ENCODE assay signal across 8 cellular contexts in the genomic region with DNA sequence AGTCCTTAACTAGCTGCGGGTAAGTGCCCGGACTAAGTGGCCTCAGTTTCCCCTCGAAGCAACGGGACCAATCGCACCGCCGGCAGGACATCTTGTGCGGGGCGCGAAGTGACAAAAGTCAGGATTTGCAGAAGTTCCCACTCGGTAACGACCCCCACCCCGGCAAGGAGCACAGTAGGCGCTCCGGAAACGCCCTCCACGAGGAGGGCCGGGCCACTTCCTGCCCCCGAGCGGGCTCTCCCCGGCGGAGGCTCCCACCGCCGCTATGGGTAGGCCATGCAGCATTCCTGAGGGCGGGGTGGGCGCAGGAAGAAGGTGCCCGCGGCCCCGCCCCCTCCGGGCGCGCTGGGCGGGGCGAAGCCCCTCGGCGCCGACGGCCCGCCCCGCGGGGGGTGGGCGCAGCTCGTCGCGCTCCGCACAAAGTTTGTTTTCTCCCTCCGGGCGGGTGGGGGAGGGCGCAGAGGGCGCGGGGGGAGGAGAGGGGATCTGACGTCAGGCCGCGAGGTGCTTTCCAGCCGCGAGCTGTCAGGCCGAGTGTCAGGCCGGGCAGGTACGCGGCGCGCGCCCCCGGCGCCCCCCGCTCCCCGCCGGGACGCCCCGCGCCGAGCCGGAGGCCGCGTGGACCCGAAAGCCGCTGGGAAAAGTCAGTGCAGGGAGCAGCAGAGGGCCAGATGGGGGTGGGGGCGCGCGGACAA. TPM values are rescaled to one million over a fixed set of nuclear protein-coding genes. Genes with fewer than 3 reads are reported as not detected.
DNase-seq lines count a peak whose midpoint lies in the region; ATAC-seq and TF ChIP-seq lines count a peak whose summit lies in the region.

TSS of gene TGIF2 (plus strand) at position 495 of the 695 bp plus-strand sequence. CDS start 5,178 bp downstream, outside the sequence.

- H3K27me3 Mint-ChIP-seq in activated CD4-positive, alpha-beta T cell treated with anti-CD3 and anti-CD28 coated beads for 36 hours: no peaks in the 10 kb centered on the region
- no peaks in the 10 kb centered on the region for H3K27me3 Mint-ChIP-seq in chondrocyte (ENCODE audit: low read depth)

- POLR2A ChIA-PET in activated CD4-positive, alpha-beta T cell treated with anti-CD3 and anti-CD28 coated beads for 36 hours (lab: Charles Lee): interaction anchor here (0.6 to 3.5 kb wide), 4 partner anchors 22 to 71 kb away, joined by 3 to 14 read pairs (median 6); partner anchors contain the start of gene RAB5IF

- DNase-seq in NCI-H2081 (lab: John Stamatoyannopoulos, UW) (peak; percentile 30 to 39), NCI-H2081 treated with DMSO at 0.1 percent for 48 hours (lab: John Stamatoyannopoulos, UW) (no peak), NCI-H446 treated with DMSO at 0.1 percent for 48 hours (lab: John Stamatoyannopoulos, UW) (peak; percentile 26), chondrocyte (ENCODE audit: low spot score) (peak; percentile 92)
- DNase-seq in activated CD4-positive, alpha-beta T cell treated with anti-CD3 and anti-CD28 coated beads for 36 hours: peak; percentile 95
- DNase-seq in stimulated activated CD4-positive, alpha-beta T cell treated with anti-CD3 and anti-CD28 coated beads, Interleukin-2, amount 100 ng/mL, for 24 hours: peak; percentile 86

- intact Hi-C loops in activated CD4-positive, alpha-beta T cell treated with anti-CD3 and anti-CD28 coated beads for 36 hours (cut with DNase I, micrococcal nuclease): loop anchor here (1.0 to 10.0 kb wide), 18 partner anchors 16 to 1118 kb away; partner anchors contain the start of genes RAB5IF (in 2 of the 2), CEP250 (in 1 of the 2), DSN1 (in 1 of the 2) and NDRG3 (in 1 of the 2)

- peaks cover 35% of the 10 kb centered on the region for H3K4me1 Mint-ChIP-seq in activated CD4-positive, alpha-beta T cell treated with anti-CD3 and anti-CD28 coated beads for 36 hours
- H3K4me1 Mint-ChIP-seq in chondrocyte (ENCODE audit: low read depth): peaks cover 32% of the 10 kb centered on the region

- ATAC-seq in HG02870 (IDR thresholded peaks at IDR 0.05; ENCODE audit: unreplicated experiment): peak; percentile 45
- ATAC-seq in activated CD4-positive, alpha-beta T cell treated with anti-CD3 and anti-CD28 coated beads for 36 hours: peak; percentile 75

- no peaks in the 10 kb centered on the region for H3K27me3 ChIP-seq in layer of hippocampus (ENCODE audit: control insufficient read depth, insufficient read depth, low read length)

- TF ChIP-seq CTCF in chondrocyte (IDR thresholded peaks at IDR 0.05): no peak

- H3K9me3 Mint-ChIP-seq in activated CD4-positive, alpha-beta T cell treated with anti-CD3 and anti-CD28 coated beads for 36 hours (ENCODE audit: low read depth): no peaks in the 10 kb centered on the region
- H3K9me3 Mint-ChIP-seq in chondrocyte (ENCODE audit: low read depth): no peaks in the 10 kb centered on the region

- CTCF ChIA-PET in activated CD4-positive, alpha-beta T cell treated with anti-CD3 and anti-CD28 coated beads for 36 hours (lab: Charles Lee): interaction anchor here (1.2 to 4.5 kb wide), 3 partner anchors 22 to 181 kb away, joined by 3 to 34 read pairs (median 10); partner anchors contain the start of gene RAB5IF

- peak within 1 kb of the TSS; percentile 85 for H3K27ac ChIP-seq in layer of hippocampus (ENCODE audit: low read depth, low read length)

- peak within 1 kb of the TSS; percentile 88 for H3K4me3 Mint-ChIP-seq in activated CD4-positive, alpha-beta T cell treated with anti-CD3 and anti-CD28 coated beads for 36 hours
- H3K4me3 Mint-ChIP-seq in chondrocyte (ENCODE audit: unreplicated experiment): peak within 1 kb of the TSS; percentile 83

- peaks cover 23% of the 10 kb centered on the region for H3K36me3 Mint-ChIP-seq in activated CD4-positive, alpha-beta T cell treated with anti-CD3 and anti-CD28 coated beads for 36 hours (ENCODE audit: low read depth)
- H3K36me3 Mint-ChIP-seq in chondrocyte (ENCODE audit: low read depth): no peaks in the 10 kb centered on the region

- peak within 1 kb of the TSS; percentile 93 for H3K27ac Mint-ChIP-seq in activated CD4-positive, alpha-beta T cell treated with anti-CD3 and anti-CD28 coated beads for 36 hours
- peak within 1 kb of the TSS; percentile 93 for H3K27ac Mint-ChIP-seq in chondrocyte (ENCODE audit: unreplicated experiment)

RNA-seq across cellular contexts. Expression of gene TGIF2, which starts in this region (rescaled TPM):
- 10 to 100 TPM; 44.9 to 48.7 TPM for total RNA-seq in activated CD4-positive, alpha-beta T cell treated with anti-CD3 and anti-CD28 coated beads for 36 hours
- 15.8 to 24.2 TPM (median 18.8 TPM) in 3 replicates for total RNA-seq in chondrocyte
